9 cellular contexts compared by ENCODE assay signal in genomic region chr2:55418072-55418471, GRCh38. TPM values are rescaled to one million over a fixed set of nuclear protein-coding genes. Genes with fewer than 3 reads are reported as not detected.
DNase-seq lines count a peak whose midpoint lies in the region; ATAC-seq and TF ChIP-seq lines count a peak whose summit lies in the region.
"Had no signal": no experiment of that assay in that cellular context is flagged by ENCODE, and none has a peak within 500 bp of the region (broad histone marks: within the 10 kb centered on the region; RNA-seq: fewer than 3 reads in every experiment).

No MANE protein-coding gene starts in this region.

- intact Hi-C loops in tibial artery (cut with DNase I; ENCODE audit: low total_unique reads), result loop anchor here (2.0 kb wide), 1 partner anchor 57 kb away; no protein-coding TSS in a partner anchor

- H3K4me3 Mint-ChIP-seq in activated T-cell treated with anti-CD3 and anti-CD28 coated beads, Interleukin-2, amount 50 U/mL, for 4 hours, result peak overlapping the region; percentile 89
- peak overlapping the region; percentile 90 for H3K4me3 Mint-ChIP-seq in activated naive CD8-positive, alpha-beta T cell

- H3K4me1 Mint-ChIP-seq in activated T-cell treated with anti-CD3 and anti-CD28 coated beads, Interleukin-2, amount 50 U/mL, for 4 hours (ENCODE audit: low read depth), result peaks cover 34% of the 10 kb centered on the region
- H3K4me1 Mint-ChIP-seq in activated naive CD8-positive, alpha-beta T cell (ENCODE audit: low read depth), result peaks cover 38% of the 10 kb centered on the region

- no peak overlapping the region for H3K9ac ChIP-seq in mesendoderm (ENCODE audit: low read length)

- H4K8ac ChIP-seq in mesendoderm (ENCODE audit: low read depth, low read length), result no peak overlapping the region

- H3K27ac ChIP-seq in tibial artery, result peak overlapping the region; percentile 85 to 94
- H3K27ac ChIP-seq in mesendoderm (ENCODE audit: low read depth, low read length), result no peak overlapping the region

- H3K23ac ChIP-seq in mesendoderm (ENCODE audit: low read length), result no peak overlapping the region

- no peak overlapping the region for H2BK120ac ChIP-seq in mesendoderm (ENCODE audit: low read depth, low read length)

- no peak overlapping the region for H2BK15ac ChIP-seq in mesendoderm (replicated peaks; ENCODE audit: low read depth)

- H3K36me3 ChIP-seq in kidney epithelial cell (ENCODE audit: control insufficient read depth, insufficient read depth, low read length) (no peaks in the 10 kb centered on the region), tibial artery (no peaks in the 10 kb centered on the region), mesendoderm (ENCODE audit: control insufficient read depth, insufficient read depth, low read length) (no peaks in the 10 kb centered on the region)

- DNase-seq in activated T-cell treated with anti-CD3 and anti-CD28 coated beads, Interleukin-2, amount 50 U/mL, for 4 hours, result no peak
- DNase-seq in activated T-cell treated with anti-CD3 and anti-CD28 coated beads for 4 hours, result no peak
- no peak for DNase-seq in kidney epithelial cell (ENCODE audit: low read depth)
- DNase-seq in tibial artery, result no peak
- no peak for DNase-seq in activated CD4-positive, alpha-beta T cell treated with anti-CD3 and anti-CD28 coated beads, Interleukin-2, amount 50 U/mL, for 48 hours
- no peak for DNase-seq in mesendoderm
- DNase-seq in NCI-H446 treated with DMSO at 0.1 percent for 48 hours (lab: John Stamatoyannopoulos, UW), result no peak
- DNase-seq: Caco-2 had no signal

- no peak for ATAC-seq in activated T-cell treated with anti-CD3 and anti-CD28 coated beads, Interleukin-2, amount 50 U/mL, for 4 hours

- TF ChIP-seq CTCF in kidney epithelial cell (IDR thresholded peaks at IDR 0.05; ENCODE audit: insufficient read depth, low read length, poor library complexity, severe bottlenecking) (no peak), tibial artery (IDR thresholded peaks at IDR 0.05) (no peak)

- no peak overlapping the region for H3K4me2 ChIP-seq in mesendoderm (ENCODE audit: low read length)

- no peaks in the 10 kb centered on the region for H3K27me3 Mint-ChIP-seq in activated T-cell treated with anti-CD3 and anti-CD28 coated beads, Interleukin-2, amount 50 U/mL, for 4 hours (ENCODE audit: low read depth)
- H3K27me3 Mint-ChIP-seq in activated naive CD8-positive, alpha-beta T cell, result no peaks in the 10 kb centered on the region

- H3K79me1 ChIP-seq in mesendoderm (ENCODE audit: low read length), result peaks cover 6% of the 10 kb centered on the region

- no peak overlapping the region for H4K5ac ChIP-seq in mesendoderm (ENCODE audit: low read length)

- H3K18ac ChIP-seq in mesendoderm (ENCODE audit: low read length), result no peak overlapping the region

- H3K27ac Mint-ChIP-seq in activated naive CD8-positive, alpha-beta T cell, result peak overlapping the region; percentile 77

- H2AK5ac ChIP-seq in mesendoderm (ENCODE audit: low read length), result no peak overlapping the region

- no peak overlapping the region for H3K4ac ChIP-seq in mesendoderm (ENCODE audit: low read depth, low read length)

- H3K36me3 Mint-ChIP-seq in activated T-cell treated with anti-CD3 and anti-CD28 coated beads, Interleukin-2, amount 50 U/mL, for 4 hours (ENCODE audit: insufficient read depth), result no peaks in the 10 kb centered on the region
- no peaks in the 10 kb centered on the region for H3K36me3 Mint-ChIP-seq in activated naive CD8-positive, alpha-beta T cell

- peaks cover 5% of the 10 kb centered on the region for H3K9me3 Mint-ChIP-seq in activated T-cell treated with anti-CD3 and anti-CD28 coated beads, Interleukin-2, amount 50 U/mL, for 4 hours
- no peaks in the 10 kb centered on the region for H3K9me3 Mint-ChIP-seq in activated naive CD8-positive, alpha-beta T cell (ENCODE audit: low read depth)

- H3K4me3 ChIP-seq in kidney epithelial cell (ENCODE audit: low read depth, low read length) (peak overlapping the region; percentile 97), tibial artery (peak overlapping the region; percentile 72 to 94), mesendoderm (ENCODE audit: low read length) (no peak overlapping the region)

- peaks cover 10% of the 10 kb centered on the region for H3K79me2 ChIP-seq in mesendoderm (ENCODE audit: control insufficient read depth, insufficient read depth, low read length)

- H3K9me3 ChIP-seq in tibial artery, result no peaks in the 10 kb centered on the region
- H3K9me3 ChIP-seq: Caco-2 had no signal

- H2BK5ac ChIP-seq in mesendoderm (ENCODE audit: low read length), result no peak overlapping the region

- WGBS in mesendoderm (ENCODE audit: extremely low coverage, insufficient coverage, low lambda C conversion rate), result no CpG with 5 or more reads among the region's 2 CpGs

- H3K4me1 ChIP-seq in tibial artery, result peaks cover 0 to 32% (median 11%) of the 10 kb centered on the region in 4 donors
- H3K4me1 ChIP-seq in mesendoderm (ENCODE audit: control insufficient read depth, low read depth, low read length), result peaks cover 2% of the 10 kb centered on the region
- H3K4me1 ChIP-seq: Caco-2 had no signal

- H3K56ac ChIP-seq in mesendoderm (ENCODE audit: low read length), result no peak overlapping the region

- no peaks in the 10 kb centered on the region for H3K27me3 ChIP-seq in kidney epithelial cell (ENCODE audit: control insufficient read depth, insufficient read depth, low read length)
- H3K27me3 ChIP-seq in tibial artery, result no peaks in the 10 kb centered on the region
- no peaks in the 10 kb centered on the region for H3K27me3 ChIP-seq in mesendoderm (ENCODE audit: insufficient read depth, low read length, poor library complexity)

RNA-seq across cellular contexts. Expression of gene CCDC88A, which starts 1.6 kb away (rescaled TPM):
- total RNA-seq in activated T-cell treated with anti-CD3 and anti-CD28 coated beads, Interleukin-2, amount 50 U/mL, for 4 hours, result 1 to 10 TPM; 6.0 to 7.3 (median 6.2) TPM
- 18.8 and 25.2 TPM in 2 replicates for total RNA-seq in kidney epithelial cell
- 57.1 TPM for polyA plus RNA-seq in mesendoderm (2013, experiment 1 of 2)
- 57.2 TPM for polyA plus RNA-seq in mesendoderm (2013, experiment 2 of 2)
